In the genomic region with DNA sequence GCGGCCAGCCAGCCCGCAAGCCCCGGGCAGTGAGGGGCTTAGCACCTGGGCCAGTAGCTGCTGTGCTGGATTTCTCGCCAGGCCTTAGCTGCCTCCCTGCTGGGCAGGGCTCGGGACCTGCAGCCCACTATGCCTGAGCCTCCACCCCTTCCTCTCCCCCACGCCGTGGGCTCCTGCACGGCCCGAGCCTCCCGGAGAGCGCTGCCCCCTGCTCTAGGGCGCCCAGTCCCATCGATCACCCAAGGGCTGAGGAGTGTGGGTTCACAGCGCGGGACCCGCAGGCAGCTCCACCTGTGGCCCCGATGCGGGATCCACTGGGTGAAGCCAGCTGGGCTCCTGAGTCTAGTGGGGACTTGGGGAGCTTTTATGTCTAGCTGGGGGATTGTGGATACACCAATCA, we compare ENCODE assay signal across 20 cellular contexts. TPM values are rescaled to one million over a fixed set of nuclear protein-coding genes. Genes with fewer than 3 reads are reported as not detected.
"Had no signal": no experiment of that assay in that cellular context is flagged by ENCODE, and none has a peak within 500 bp of the region (broad histone marks: within the 10 kb centered on the region; RNA-seq: fewer than 3 reads in every experiment).

No MANE protein-coding gene starts in this region.

- H3K4me1 Mint-ChIP-seq: activated CD8-positive, alpha-beta memory T cell treated with anti-CD3 and anti-CD28 coated beads, Interleukin-2, amount 10 ng/mL, durations not matched to agents 7 days and 5 days; brain had no signal

- H3K36me3 Mint-ChIP-seq: activated CD8-positive, alpha-beta memory T cell treated with anti-CD3 and anti-CD28 coated beads, Interleukin-2, amount 10 ng/mL, durations not matched to agents 7 days and 5 days; activated naive CD8-positive, alpha-beta T cell had no signal

- DNase-seq: activated CD4-positive, alpha-beta T cell treated with anti-CD3 and anti-CD28 coated beads, Interleukin-2, amount 50 U/mL, for 4 hours; activated CD4-positive, CD25-positive, alpha-beta regulatory T cell treated with anti-CD3 and anti-CD28 coated beads, Interleukin-2, amount 50 U/mL, for 72 hours; activated CD8-positive, alpha-beta memory T cell treated with anti-CD3 and anti-CD28 coated beads, Interleukin-2, amount 10 ng/mL, durations not matched to agents 7 days and 5 days; activated effector memory CD4-positive, alpha-beta T cell treated with Interleukin-2 at 50 U/mL for 16 hours; activated naive CD4-positive, alpha-beta T cell; activated T-cell treated with anti-CD3 and anti-CD28 coated beads, Interleukin-2, amount 50 U/mL, for 24 hours; NCI-H1092 treated with DMSO at 0.1 percent for 48 hours; NCI-H1417 treated with DMSO at 0.1 percent for 48 hours; NCI-H1694; NCI-H2029; NCI-H2107; NCI-H510A; NK-92 treated with Interleukin-12 subunit alpha and Interleukin-12 subunit beta, amount 100 ng/mL, for 24 hours; Peyer's patch; Right ventricle myocardium superior had no signal

- H3K4me3 Mint-ChIP-seq: activated CD8-positive, alpha-beta memory T cell treated with anti-CD3 and anti-CD28 coated beads, Interleukin-2, amount 10 ng/mL, durations not matched to agents 7 days and 5 days; activated T-cell treated with anti-CD3 and anti-CD28 coated beads, Interleukin-2, amount 50 U/mL, for 24 hours; activated T-helper 1 cell treated with anti-CD3 and anti-CD28 coated beads, Interleukin-12 subunit alpha, Interleukin-12 subunit beta, Interleukin-2, Interleukin-4 antibody, amounts not matched to agents 30 ng/mL and 10 ng/mL and 1 ng/mL, durations not matched to agents 14 hours and 24 hours and 36 hours; T-helper 1 cell treated with Interleukin-12 subunit alpha and Interleukin-12 subunit beta and Interleukin-4 antibody, amounts not matched to agents 30 μg/mL and 1 μg/mL, for 36 hours; WTC11 had no signal

- ATAC-seq: activated CD8-positive, alpha-beta memory T cell treated with anti-CD3 and anti-CD28 coated beads, Interleukin-2, amount 10 ng/mL, durations not matched to agents 7 days and 5 days; WTC11 had no signal

- H3K27ac Mint-ChIP-seq: activated CD8-positive, alpha-beta memory T cell treated with anti-CD3 and anti-CD28 coated beads, Interleukin-2, amount 10 ng/mL, durations not matched to agents 7 days and 5 days; activated naive CD8-positive, alpha-beta T cell; activated T-cell treated with anti-CD3 and anti-CD28 coated beads, Interleukin-2, amount 50 U/mL, for 24 hours; activated T-helper 1 cell treated with anti-CD3 and anti-CD28 coated beads, Interleukin-12 subunit alpha, Interleukin-12 subunit beta, Interleukin-2, Interleukin-4 antibody, amounts not matched to agents 30 ng/mL and 10 ng/mL and 1 ng/mL, durations not matched to agents 14 hours and 24 hours and 36 hours; T-helper 1 cell treated with Interleukin-12 subunit alpha and Interleukin-12 subunit beta and Interleukin-4 antibody, amounts not matched to agents 30 μg/mL and 1 μg/mL, for 36 hours had no signal

RNA-seq across cellular contexts. Expression of gene FZD2, which starts 11.0 kb away (rescaled TPM):
- total RNA-seq: activated T-helper 1 cell treated with anti-CD3 and anti-CD28 coated beads, Interleukin-12 subunit alpha, Interleukin-12 subunit beta, Interleukin-2, Interleukin-4 antibody, amounts not matched to agents 30 ng/mL and 10 ng/mL and 1 ng/mL, durations not matched to agents 14 hours and 24 hours and 36 hours had no signal
